Comparison of ENCODE assay signal across 8 cellular contexts in the genomic region with DNA sequence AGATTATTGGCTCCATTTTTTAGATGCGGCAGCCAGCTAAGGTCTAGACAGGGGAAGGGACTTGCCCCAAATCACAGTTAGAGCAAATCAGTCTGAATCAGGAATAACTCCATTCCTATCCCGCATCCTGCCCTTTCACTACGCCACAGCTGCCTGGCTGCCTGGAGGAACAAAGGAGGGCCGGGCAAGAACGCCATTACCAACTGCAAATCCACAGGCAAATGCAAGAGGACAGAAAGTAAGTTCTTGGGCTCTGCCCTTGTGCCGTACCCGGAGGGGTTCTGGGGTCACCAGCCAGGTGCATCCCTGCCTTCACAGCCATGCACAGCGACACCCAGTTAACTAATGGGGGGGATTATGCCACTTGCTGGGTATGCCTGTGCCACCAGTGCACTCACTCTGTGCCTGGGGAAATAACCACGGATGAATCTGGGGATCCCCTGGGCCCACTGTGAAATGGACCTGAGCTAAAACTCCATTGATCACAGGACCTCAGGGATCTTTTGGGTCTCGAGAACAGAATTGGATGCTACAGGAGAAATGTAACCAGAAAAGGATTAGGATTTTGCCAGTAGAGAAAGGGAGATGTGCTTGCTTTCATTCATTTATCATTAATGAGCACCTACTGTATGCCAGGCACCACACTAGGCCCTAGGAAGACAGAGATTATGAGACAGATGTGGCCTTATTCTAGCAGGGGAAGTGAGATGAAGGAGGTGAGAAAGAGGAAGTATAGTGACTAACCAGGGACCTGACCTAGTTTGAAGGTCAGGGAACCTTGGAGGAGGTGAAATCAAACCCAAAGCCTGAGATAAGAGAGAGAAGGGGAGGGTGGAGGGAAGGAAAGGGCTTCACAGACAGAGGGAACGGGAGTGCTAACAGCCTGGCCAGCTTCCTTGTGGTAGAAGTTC. TPM values are rescaled to one million over a fixed set of nuclear protein-coding genes. Genes with fewer than 3 reads are reported as not detected.
DNase-seq lines count a peak whose midpoint lies in the region; ATAC-seq and TF ChIP-seq lines count a peak whose summit lies in the region.

No MANE protein-coding gene starts in this region.

- H4K20me1 ChIP-seq in GM23338 (replicated peaks; ENCODE audit: insufficient read depth) (peaks cover 8% of the 10 kb centered on the region), PC-9 (ENCODE audit: insufficient read depth) (no peaks in the 10 kb centered on the region)

- H3K36me3 Mint-ChIP-seq in GM23338 (ENCODE audit: low read depth) (peaks cover 17% of the 10 kb centered on the region), MCF 10A (ENCODE audit: insufficient read depth, unreplicated experiment) (peaks cover 35% of the 10 kb centered on the region)

- H3K9me3 Mint-ChIP-seq in GM23338 (no peaks in the 10 kb centered on the region), MCF 10A (ENCODE audit: unreplicated experiment) (no peaks in the 10 kb centered on the region)

- intact Hi-C loops in PC-9 (cut with micrococcal nuclease; ENCODE audit: unreplicated experiment) (loop anchor here (1.0 to 2.0 kb wide), 4 partner anchors 18 to 89 kb away; a partner anchor contains a TSS), MCF 10A (cut with micrococcal nuclease) (no loop called here), lower lobe of right lung (cut with DNase I) (no loop called here), transverse colon (cut with DNase I; ENCODE audit: low total_unique reads) (loop anchor here (2.0 kb wide), 1 partner anchor 17 kb away; no protein-coding TSS in a partner anchor)

- H3K4me3 Mint-ChIP-seq in GM23338 = peak overlapping the region; percentile 92
- H3K4me3 Mint-ChIP-seq in MCF 10A (ENCODE audit: unreplicated experiment) = peak overlapping the region; percentile 91

- H3K4me1 ChIP-seq in GM23338 (ENCODE audit: insufficient read depth) (peaks cover 14% of the 10 kb centered on the region), PC-9 (replicated peaks; ENCODE audit: insufficient read depth) (peaks cover 18% of the 10 kb centered on the region), lower lobe of right lung (peaks cover 22% of the 10 kb centered on the region), transverse colon (peaks cover 17 to 40% (median 25%) of the 10 kb centered on the region in 4 donors)

- H3K4me3 ChIP-seq in GM23338 = peak overlapping the region; percentile 90
- H3K4me3 ChIP-seq in PC-9 = peak overlapping the region; percentile 97
- peak overlapping the region; percentile 83 for H3K4me3 ChIP-seq in lower lobe of right lung
- peak overlapping the region; percentile 71 to 85 (median 74) for H3K4me3 ChIP-seq in transverse colon

- H3K4me1 Mint-ChIP-seq in GM23338 (peaks cover 11% of the 10 kb centered on the region), MCF 10A (ENCODE audit: insufficient read depth, unreplicated experiment) (peaks cover 12% of the 10 kb centered on the region)

- no peaks in the 10 kb centered on the region for H3K9me2 ChIP-seq in GM23338 (ENCODE audit: insufficient read depth)
- H3K9me2 ChIP-seq in PC-9 (ENCODE audit: insufficient read depth) = no peaks in the 10 kb centered on the region

- H2AFZ ChIP-seq in GM23338 (peak overlapping the region; percentile 87), PC-9 (peak overlapping the region; percentile 98)

- H3K27ac ChIP-seq in GM23338 (ENCODE audit: low read depth) (peak overlapping the region; percentile 90), PC-9 (peak overlapping the region; percentile 48; the same call in 1 of the 2 replicates), lower lobe of right lung (peak overlapping the region; percentile 95), transverse colon (peak overlapping the region; percentile 95 to 98 (median 97))

- TF ChIP-seq CTCF in GM23338 (conservative IDR thresholded peaks at IDR 0.05; ENCODE audit: low read depth in 2 of 2) = no peak
- TF ChIP-seq CTCF in PC-9 (conservative IDR thresholded peaks at IDR 0.05) = no peak
- TF ChIP-seq CTCF in MCF 10A (IDR thresholded peaks at IDR 0.05; ENCODE audit: unreplicated experiment) = no peak
- no peak for TF ChIP-seq CTCF in lower lobe of right lung (IDR thresholded peaks at IDR 0.05)
- TF ChIP-seq CTCF in transverse colon (IDR thresholded peaks at IDR 0.05) = no peak

- no TSS peak for BruUV-seq in PC-9 (replicated peaks; lab: Mats Ljungman, UMichigan)
- BruUV-seq in MCF 10A (replicated peaks; lab: Mats Ljungman, UMichigan) = no TSS peak

- DNase-seq in DMS153 (lab: John Stamatoyannopoulos, UW) = peak; percentile 14
- DNase-seq in GM23338 (ENCODE audit: low spot score) = peak; percentile 33
- DNase-seq in PC-9 = peak; percentile 29 to 35
- DNase-seq in MCF 10A (ENCODE audit: unreplicated experiment) = no peak
- no peak for DNase-seq in lower lobe of right lung
- DNase-seq in transverse colon = peak; percentile 27
- no peak for DNase-seq in cortex of kidney (lab: John Stamatoyannopoulos, UW)

- H3K4me2 ChIP-seq in GM23338 = peak overlapping the region; percentile 90
- H3K4me2 ChIP-seq in PC-9 = peak overlapping the region; percentile 92

- H3K27me3 Mint-ChIP-seq in GM23338 (ENCODE audit: insufficient read depth, low read depth, poor library complexity) (peaks cover 25% of the 10 kb centered on the region), MCF 10A (ENCODE audit: insufficient read depth, unreplicated experiment) (no peaks in the 10 kb centered on the region)

- TF ChIP-seq EP300 in transverse colon (IDR thresholded peaks at IDR 0.05; ENCODE audit: low read depth) = no peak

- 0 out of 2 replicates have a peak, but pooled peaks cover 4% of the 10 kb centered on the region for H3F3A ChIP-seq in GM23338 (replicated peaks; ENCODE audit: low read depth)
- peaks cover 27% of the 10 kb centered on the region for H3F3A ChIP-seq in PC-9 (ENCODE audit: insufficient read depth, low read depth)

- H3K27ac Mint-ChIP-seq in GM23338 = peak overlapping the region; percentile 96
- peak overlapping the region; percentile 72 for H3K27ac Mint-ChIP-seq in MCF 10A (ENCODE audit: low read depth, unreplicated experiment)

- H3K9me3 ChIP-seq in PC-9 (ENCODE audit: insufficient read depth, low read depth) (no peaks in the 10 kb centered on the region), lower lobe of right lung (no peaks in the 10 kb centered on the region), transverse colon (no peaks in the 10 kb centered on the region)

- peak; percentile 30 for TF ChIP-seq POLR2A in transverse colon (IDR thresholded peaks at IDR 0.05)

- 6 to 7% methylated on average over 2 to 11 of the region's 11 CpGs for WGBS in transverse colon (ENCODE audit: low coverage in 1 of 2), 2 donors

- no peaks in the 10 kb centered on the region for H3K36me3 ChIP-seq in GM23338 (ENCODE audit: insufficient read depth)
- no peaks in the 10 kb centered on the region for H3K36me3 ChIP-seq in PC-9 (ENCODE audit: low read depth)
- H3K36me3 ChIP-seq in lower lobe of right lung = peaks cover 25% of the 10 kb centered on the region
- no peaks in the 10 kb centered on the region for H3K36me3 ChIP-seq in transverse colon

- peak; percentile 3 for ATAC-seq in GM23338
- ATAC-seq in lower lobe of right lung = no peak
- ATAC-seq in HG03097 (IDR thresholded peaks at IDR 0.05; ENCODE audit: low FRiP score, unreplicated experiment) = no peak

- peaks cover 2% of the 10 kb centered on the region; the same call in 1 of the 2 replicates for H3K79me2 ChIP-seq in GM23338 (replicated peaks; ENCODE audit: insufficient read depth)
- peaks cover 24% of the 10 kb centered on the region for H3K79me2 ChIP-seq in PC-9 (ENCODE audit: low read depth)

- in situ Hi-C loops in transverse colon (cut with MboI; ENCODE audit: low pct_ligation_motif_present in 1 of 4, low pct_unique_long_range_greater_than_20kb in 1 of 4, low sequenced_read_pairs in 3 of 4) = no loop called here

- CTCF ChIA-PET in PC-9 (lab: Charles Lee) = no interaction called here
- CTCF ChIA-PET in MCF 10A (lab: Yijun Ruan, JAX) = interaction anchor here (0.6 to 4.1 kb wide), 4 partner anchors 20 to 71 kb away, joined by 3 to 23 read pairs (median 4); a partner anchor contains a TSS

- POLR2A ChIA-PET in PC-9 (lab: Charles Lee; ENCODE audit: unreplicated experiment) (no interaction called here), MCF 10A (lab: Yijun Ruan, JAX) (interaction anchor here (0.6 to 3.9 kb wide), 15 partner anchors 10 to 461 kb away, joined by 3 to 43 read pairs (median 6); a partner anchor contains a TSS)

- H3K27me3 ChIP-seq in GM23338 (ENCODE audit: insufficient read depth) (peaks cover 38% of the 10 kb centered on the region), PC-9 (ENCODE audit: insufficient read depth, low read depth) (no peaks in the 10 kb centered on the region), lower lobe of right lung (ENCODE audit: low read depth) (no peaks in the 10 kb centered on the region), transverse colon (no peaks in the 10 kb centered on the region)

TF ChIP-seq in GM23338, 12 proteins besides CTCF, POLR2A, EP300 and RAD21 (continues in another document):
- no peak for TF ChIP-seq EZH2 (IDR thresholded peaks at IDR 0.05; ENCODE audit: low read depth, unreplicated experiment)
- no peak for TF ChIP-seq STAT1 (IDR thresholded peaks at IDR 0.05; ENCODE audit: unreplicated experiment)
- no peak for TF ChIP-seq ZNF331 (CRISPR knock-in tag; IDR thresholded peaks at IDR 0.05; ENCODE audit: low read depth)
- TF ChIP-seq, protein P1, sequence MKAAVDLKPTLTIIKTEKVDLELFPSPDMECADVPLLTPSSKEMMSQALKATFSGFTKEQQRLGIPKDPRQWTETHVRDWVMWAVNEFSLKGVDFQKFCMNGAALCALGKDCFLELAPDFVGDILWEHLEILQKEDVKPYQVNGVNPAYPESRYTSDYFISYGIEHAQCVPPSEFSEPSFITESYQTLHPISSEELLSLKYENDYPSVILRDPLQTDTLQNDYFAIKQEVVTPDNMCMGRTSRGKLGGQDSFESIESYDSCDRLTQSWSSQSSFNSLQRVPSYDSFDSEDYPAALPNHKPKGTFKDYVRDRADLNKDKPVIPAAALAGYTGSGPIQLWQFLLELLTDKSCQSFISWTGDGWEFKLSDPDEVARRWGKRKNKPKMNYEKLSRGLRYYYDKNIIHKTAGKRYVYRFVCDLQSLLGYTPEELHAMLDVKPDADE (IDR thresholded peaks at IDR 0.05) = no peak

RNA-seq across cellular contexts. Expression of a gene that starts 17.7 kb away (rescaled TPM):
- total RNA-seq in GM23338 (2014; rRNA removed; shearing (Covaris generic)) = 17.5 and 20.4 TPM in 2 replicates
- 21.8 and 22.1 TPM in 2 replicates for polyA plus RNA-seq in GM23338 (2016; fragmentation: Nextera tagmentation; extraction: Ambion mirVana)
- total RNA-seq in PC-9 (2021) = 59.3 and 66.9 TPM in 2 replicates
- 32.0 and 33.9 TPM in 2 replicates for total RNA-seq in MCF 10A (2022)
- total RNA-seq in lower lobe of right lung = 23.3 TPM
- total RNA-seq in transverse colon = 10 to 100 TPM; 13.8 to 57.3 (median 24.0) TPM

RNA-seq across cellular contexts. Expression of a gene that starts 20.3 kb away (rescaled TPM):
- total RNA-seq in GM23338 (2014; rRNA removed; shearing (Covaris generic)) = 0.52 and 0.54 TPM in 2 replicates
- polyA plus RNA-seq in GM23338 (2016; fragmentation: Nextera tagmentation; extraction: Ambion mirVana) = 0.24 and 0.43 TPM in 2 replicates
- total RNA-seq in PC-9 (2021) (11.6 and 17.0 TPM in 2 replicates), MCF 10A (2022) (3.6 and 4.1 TPM in 2 replicates), lower lobe of right lung (10.3 TPM), transverse colon (under 1 TPM in 2 of 4 donors, not detected in 2; 0.82 to 0.95 TPM)

RNA-seq across cellular contexts. Expression of a gene that starts 47.2 kb away (rescaled TPM):
- total RNA-seq in GM23338 (2014; rRNA removed; shearing (Covaris generic)) = 63.5 and 71.5 TPM in 2 replicates
- 12.5 and 16.4 TPM in 2 replicates for polyA plus RNA-seq in GM23338 (2016; fragmentation: Nextera tagmentation; extraction: Ambion mirVana)
- 70.8 and 72.7 TPM in 2 replicates for total RNA-seq in PC-9 (2021)
- 18.0 and 23.4 TPM in 2 replicates for total RNA-seq in MCF 10A (2022)
- total RNA-seq in lower lobe of right lung = 14.5 TPM
- total RNA-seq in transverse colon = 10 to 100 TPM; 19.3 to 45.3 (median 20.3) TPM

Comparison
In these comparisons a context has a peak if more than half of its experiments do, and no peak if none do; other contexts are left out.
1. DNase-seq: peak in DMS153 (single experiment), GM23338 (single experiment), PC-9 (2 of 2) and transverse colon (single experiment); none in MCF 10A (single experiment), lower lobe of right lung (single experiment) and cortex of kidney (single experiment).
2. intact Hi-C loops: an anchor here in PC-9 (1.0 to 2.0 kb wide) and transverse colon (2.0 kb wide); none called in MCF 10A and lower lobe of right lung.
3. Peak in every context shown above with its lines, with median percentiles within 50 percentile points of each other: H3K27ac ChIP-seq and H3K4me3 ChIP-seq.